Comparison of ENCODE assay signal across 8 cellular contexts in genomic region chr14:77067632-77068514, GRCh38. TPM values are rescaled to one million over a fixed set of nuclear protein-coding genes. Genes with fewer than 3 reads are reported as not detected.
A peak's percentile ranks its signal among the peaks of the same experiment; 100 is the strongest.
DNase-seq lines count a peak whose midpoint lies in the region; ATAC-seq and TF ChIP-seq lines count a peak whose summit lies in the region.

No MANE protein-coding gene starts in this region.

- TF ChIP-seq CTCF in Peyer's patch (IDR thresholded peaks at IDR 0.05), result peak; percentile 58 to 87 (median 78)
- peak; percentile 92 for TF ChIP-seq CTCF in fibroblast of the aortic adventitia (IDR thresholded peaks at IDR 0.05; ENCODE audit: insufficient read depth, low read length)
- TF ChIP-seq CTCF in omental fat pad (IDR thresholded peaks at IDR 0.05), result peak in 1 of 3 donors; percentile 35

- ATAC-seq in omental fat pad (ENCODE audit: low FRiP score), result peak; percentile 73

- H3K27me3 ChIP-seq in Peyer's patch, result no peaks in the 10 kb centered on the region

- no peak for TF ChIP-seq POLR2A in Peyer's patch (IDR thresholded peaks at IDR 0.05)

- DNase-seq in ELR (ENCODE audit: low read depth) (peak; percentile 74), KG1 (lab: John Stamatoyannopoulos, UW) (peak; percentile 11), Peyer's patch (peak; percentile 48 to 82 (median 75)), fibroblast of the aortic adventitia (ENCODE audit: low read depth) (peak; percentile 73), omental fat pad (ENCODE audit: low spot score) (no peak), ureter (ENCODE audit: low spot score) (peak; percentile 76), GF-D8 (lab: John Stamatoyannopoulos, UW) (no peak)
- DNase-seq in activated T-helper 1 cell treated with anti-CD3 and anti-CD28 coated beads, Interleukin-2, amount 50 U/mL, for 16 hours (ENCODE audit: low read depth in 1 of 2, low spot score in 1 of 2), result peak; percentile 24 to 29

- H3K36me3 ChIP-seq in Peyer's patch, result no peaks in the 10 kb centered on the region

- H3K4me3 ChIP-seq in Peyer's patch (no peak overlapping the region), fibroblast of the aortic adventitia (ENCODE audit: low read depth, low read length) (no peak overlapping the region)

- peaks cover 0 to 12% (median 0%) of the 10 kb centered on the region in 4 donors for H3K4me1 ChIP-seq in Peyer's patch

- no peaks in the 10 kb centered on the region for H3K9me3 ChIP-seq in Peyer's patch

- no peak overlapping the region for H3K27ac ChIP-seq in Peyer's patch

RNA-seq across cellular contexts. Expression of gene CIPC, which starts 30.2 kb away (rescaled TPM):
- total RNA-seq in Peyer's patch, result 10 to 100 TPM; 22.3 to 66.7 (median 52.1) TPM
- 5.2 and 13.9 TPM in 2 replicates for total RNA-seq in fibroblast of the aortic adventitia (ENCODE audit: low replicate concordance)
- total RNA-seq in omental fat pad, result 10 to 100 TPM; 34.2 to 47.3 (median 40.3) TPM
- total RNA-seq in ureter, result 39.5 TPM

RNA-seq across cellular contexts. Expression of gene IRF2BPL, which starts 39.4 kb away (rescaled TPM):
- 10 to 100 TPM; 10.3 to 20.6 (median 16.4) TPM for total RNA-seq in Peyer's patch
- 21.6 and 25.8 TPM in 2 replicates for total RNA-seq in fibroblast of the aortic adventitia (ENCODE audit: low replicate concordance)
- total RNA-seq in omental fat pad, result 10 to 100 TPM; 31.1 to 70.0 (median 34.4) TPM
- total RNA-seq in ureter, result 77.2 TPM

Comparison
In these comparisons a context has a peak if more than half of its experiments do, and no peak if none do; other contexts are left out.
1. DNase-seq: peak in ELR (single experiment), KG1 (single experiment), Peyer's patch (3 of 3), activated T-helper 1 cell treated with anti-CD3 and anti-CD28 coated beads, Interleukin-2, amount 50 U/mL, for 16 hours (2 of 2), fibroblast of the aortic adventitia (single experiment) and ureter (single experiment); none in omental fat pad (single experiment) and GF-D8 (single experiment).